ENCODE assay signal across 1 cellular context in the genomic region with DNA sequence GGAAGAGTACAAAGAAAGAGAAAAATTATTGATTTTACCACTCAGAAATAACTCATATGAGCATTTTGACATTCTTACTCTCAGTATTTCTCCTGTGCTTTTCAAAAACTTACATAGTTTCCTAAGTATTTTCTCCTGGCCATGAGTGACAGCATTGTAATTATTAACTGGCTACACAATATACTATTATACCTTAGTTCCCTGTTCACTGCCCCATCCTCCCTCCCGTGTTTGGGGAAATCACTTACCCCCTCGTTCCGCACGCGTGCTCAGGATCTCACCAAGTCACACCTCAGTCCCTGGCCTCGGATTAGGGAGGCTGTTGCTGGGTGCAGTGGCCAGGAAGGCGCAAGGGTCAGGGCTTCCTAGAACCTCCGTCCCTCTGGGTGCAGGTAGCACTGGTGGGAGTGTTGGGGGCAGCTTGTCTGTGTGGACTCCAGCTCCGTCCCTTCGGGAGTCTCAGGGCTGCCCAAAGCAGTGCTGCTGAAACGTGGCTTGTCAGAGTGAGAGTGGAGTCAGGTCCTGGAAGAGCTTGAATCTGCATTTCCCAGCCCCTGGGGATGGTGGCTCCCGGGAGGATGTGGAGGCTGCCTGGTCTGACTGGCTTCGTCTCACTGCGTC.
TF ChIP-seq lines count a peak whose summit lies in the region.

No MANE protein-coding gene starts in this region.

TF ChIP-seq in HepG2, 621 proteins besides CTCF, POLR2A, EP300 and RAD21:
- TF ChIP-seq ZBTB7A (CRISPR knock-in tag; IDR thresholded peaks at IDR 0.05) = no peak
- TF ChIP-seq AGO2 (optimal IDR thresholded peaks at IDR 0.05; ENCODE audit: low read depth, low read length) = peak; percentile 53
- no peak for TF ChIP-seq ZNF720 (CRISPR knock-in tag; IDR thresholded peaks at IDR 0.05)
- no peak for TF ChIP-seq FIP1L1 (IDR thresholded peaks at IDR 0.05; ENCODE audit: borderline replicate concordance, insufficient read depth, low read depth, low read length)
- 0 out of 2 replicates have a peak, but pooled peaks have one; percentile 29 for TF ChIP-seq POLR2G (IDR thresholded peaks at IDR 0.05; ENCODE audit: low read depth, low read length)
- TF ChIP-seq MAZ (IDR thresholded peaks at IDR 0.05; ENCODE audit: borderline replicate concordance, low read depth, low read length) = no peak
- no peak for TF ChIP-seq MAZ (CRISPR knock-in tag; IDR thresholded peaks at IDR 0.05; ENCODE audit: low read depth)
- TF ChIP-seq, protein P1, sequence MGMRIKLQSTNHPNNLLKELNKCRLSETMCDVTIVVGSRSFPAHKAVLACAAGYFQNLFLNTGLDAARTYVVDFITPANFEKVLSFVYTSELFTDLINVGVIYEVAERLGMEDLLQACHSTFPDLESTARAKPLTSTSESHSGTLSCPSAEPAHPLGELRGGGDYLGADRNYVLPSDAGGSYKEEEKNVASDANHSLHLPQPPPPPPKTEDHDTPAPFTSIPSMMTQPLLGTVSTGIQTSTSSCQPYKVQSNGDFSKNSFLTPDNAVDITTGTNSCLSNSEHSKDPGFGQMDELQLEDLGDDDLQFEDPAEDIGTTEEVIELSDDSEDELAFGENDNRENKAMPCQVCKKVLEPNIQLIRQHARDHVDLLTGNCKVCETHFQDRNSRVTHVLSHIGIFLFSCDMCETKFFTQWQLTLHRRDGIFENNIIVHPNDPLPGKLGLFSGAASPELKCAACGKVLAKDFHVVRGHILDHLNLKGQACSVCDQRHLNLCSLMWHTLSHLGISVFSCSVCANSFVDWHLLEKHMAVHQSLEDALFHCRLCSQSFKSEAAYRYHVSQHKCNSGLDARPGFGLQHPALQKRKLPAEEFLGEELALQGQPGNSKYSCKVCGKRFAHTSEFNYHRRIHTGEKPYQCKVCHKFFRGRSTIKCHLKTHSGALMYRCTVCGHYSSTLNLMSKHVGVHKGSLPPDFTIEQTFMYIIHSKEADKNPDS (CRISPR knock-in tag; IDR thresholded peaks at IDR 0.05) = no peak
- 0 out of 2 replicates have a peak, but pooled peaks have one; percentile 26 for TF ChIP-seq ZNF501 (CRISPR knock-in tag; IDR thresholded peaks at IDR 0.05)
- TF ChIP-seq CREB1 (IDR thresholded peaks at IDR 0.05) = no peak
- no peak for TF ChIP-seq CREB1 (CRISPR knock-in tag; IDR thresholded peaks at IDR 0.05)
- TF ChIP-seq ZNF746 (CRISPR knock-in tag; IDR thresholded peaks at IDR 0.05) = no peak
- TF ChIP-seq, protein P2, sequence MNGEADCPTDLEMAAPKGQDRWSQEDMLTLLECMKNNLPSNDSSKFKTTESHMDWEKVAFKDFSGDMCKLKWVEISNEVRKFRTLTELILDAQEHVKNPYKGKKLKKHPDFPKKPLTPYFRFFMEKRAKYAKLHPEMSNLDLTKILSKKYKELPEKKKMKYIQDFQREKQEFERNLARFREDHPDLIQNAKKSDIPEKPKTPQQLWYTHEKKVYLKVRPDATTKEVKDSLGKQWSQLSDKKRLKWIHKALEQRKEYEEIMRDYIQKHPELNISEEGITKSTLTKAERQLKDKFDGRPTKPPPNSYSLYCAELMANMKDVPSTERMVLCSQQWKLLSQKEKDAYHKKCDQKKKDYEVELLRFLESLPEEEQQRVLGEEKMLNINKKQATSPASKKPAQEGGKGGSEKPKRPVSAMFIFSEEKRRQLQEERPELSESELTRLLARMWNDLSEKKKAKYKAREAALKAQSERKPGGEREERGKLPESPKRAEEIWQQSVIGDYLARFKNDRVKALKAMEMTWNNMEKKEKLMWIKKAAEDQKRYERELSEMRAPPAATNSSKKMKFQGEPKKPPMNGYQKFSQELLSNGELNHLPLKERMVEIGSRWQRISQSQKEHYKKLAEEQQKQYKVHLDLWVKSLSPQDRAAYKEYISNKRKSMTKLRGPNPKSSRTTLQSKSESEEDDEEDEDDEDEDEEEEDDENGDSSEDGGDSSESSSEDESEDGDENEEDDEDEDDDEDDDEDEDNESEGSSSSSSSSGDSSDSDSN (CRISPR knock-in tag; IDR thresholded peaks at IDR 0.05) = no peak
- TF ChIP-seq, protein P3, sequence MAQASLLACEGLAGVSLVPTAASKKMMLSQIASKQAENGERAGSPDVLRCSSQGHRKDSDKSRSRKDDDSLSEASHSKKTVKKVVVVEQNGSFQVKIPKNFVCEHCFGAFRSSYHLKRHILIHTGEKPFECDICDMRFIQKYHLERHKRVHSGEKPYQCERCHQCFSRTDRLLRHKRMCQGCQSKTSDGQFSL (CRISPR knock-in tag; IDR thresholded peaks at IDR 0.05) = no peak
- TF ChIP-seq ZNF451 (CRISPR knock-in tag; IDR thresholded peaks at IDR 0.05) = no peak
- TF ChIP-seq ZNF30 (CRISPR knock-in tag; IDR thresholded peaks at IDR 0.05) = no peak
- TF ChIP-seq ZC3H13 (CRISPR knock-in tag; IDR thresholded peaks at IDR 0.05) = no peak
- TF ChIP-seq FOXK2 (IDR thresholded peaks at IDR 0.05) = no peak
- TF ChIP-seq ZNF225 (CRISPR knock-in tag; IDR thresholded peaks at IDR 0.05) = no peak
- TF ChIP-seq, protein P4, sequence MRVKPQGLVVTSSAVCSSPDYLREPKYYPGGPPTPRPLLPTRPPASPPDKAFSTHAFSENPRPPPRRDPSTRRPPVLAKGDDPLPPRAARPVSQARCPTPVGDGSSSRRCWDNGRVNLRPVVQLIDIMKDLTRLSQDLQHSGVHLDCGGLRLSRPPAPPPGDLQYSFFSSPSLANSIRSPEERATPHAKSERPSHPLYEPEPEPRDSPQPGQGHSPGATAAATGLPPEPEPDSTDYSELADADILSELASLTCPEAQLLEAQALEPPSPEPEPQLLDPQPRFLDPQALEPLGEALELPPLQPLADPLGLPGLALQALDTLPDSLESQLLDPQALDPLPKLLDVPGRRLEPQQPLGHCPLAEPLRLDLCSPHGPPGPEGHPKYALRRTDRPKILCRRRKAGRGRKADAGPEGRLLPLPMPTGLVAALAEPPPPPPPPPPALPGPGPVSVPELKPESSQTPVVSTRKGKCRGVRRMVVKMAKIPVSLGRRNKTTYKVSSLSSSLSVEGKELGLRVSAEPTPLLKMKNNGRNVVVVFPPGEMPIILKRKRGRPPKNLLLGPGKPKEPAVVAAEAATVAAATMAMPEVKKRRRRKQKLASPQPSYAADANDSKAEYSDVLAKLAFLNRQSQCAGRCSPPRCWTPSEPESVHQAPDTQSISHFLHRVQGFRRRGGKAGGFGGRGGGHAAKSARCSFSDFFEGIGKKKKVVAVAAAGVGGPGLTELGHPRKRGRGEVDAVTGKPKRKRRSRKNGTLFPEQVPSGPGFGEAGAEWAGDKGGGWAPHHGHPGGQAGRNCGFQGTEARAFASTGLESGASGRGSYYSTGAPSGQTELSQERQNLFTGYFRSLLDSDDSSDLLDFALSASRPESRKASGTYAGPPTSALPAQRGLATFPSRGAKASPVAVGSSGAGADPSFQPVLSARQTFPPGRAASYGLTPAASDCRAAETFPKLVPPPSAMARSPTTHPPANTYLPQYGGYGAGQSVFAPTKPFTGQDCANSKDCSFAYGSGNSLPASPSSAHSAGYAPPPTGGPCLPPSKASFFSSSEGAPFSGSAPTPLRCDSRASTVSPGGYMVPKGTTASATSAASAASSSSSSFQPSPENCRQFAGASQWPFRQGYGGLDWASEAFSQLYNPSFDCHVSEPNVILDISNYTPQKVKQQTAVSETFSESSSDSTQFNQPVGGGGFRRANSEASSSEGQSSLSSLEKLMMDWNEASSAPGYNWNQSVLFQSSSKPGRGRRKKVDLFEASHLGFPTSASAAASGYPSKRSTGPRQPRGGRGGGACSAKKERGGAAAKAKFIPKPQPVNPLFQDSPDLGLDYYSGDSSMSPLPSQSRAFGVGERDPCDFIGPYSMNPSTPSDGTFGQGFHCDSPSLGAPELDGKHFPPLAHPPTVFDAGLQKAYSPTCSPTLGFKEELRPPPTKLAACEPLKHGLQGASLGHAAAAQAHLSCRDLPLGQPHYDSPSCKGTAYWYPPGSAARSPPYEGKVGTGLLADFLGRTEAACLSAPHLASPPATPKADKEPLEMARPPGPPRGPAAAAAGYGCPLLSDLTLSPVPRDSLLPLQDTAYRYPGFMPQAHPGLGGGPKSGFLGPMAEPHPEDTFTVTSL (CRISPR knock-in tag; IDR thresholded peaks at IDR 0.05; ENCODE audit: borderline replicate concordance) = no peak
- 0 out of 2 replicates have a peak, but pooled peaks have one; percentile 47 for TF ChIP-seq PCBP1 (IDR thresholded peaks at IDR 0.05; ENCODE audit: borderline replicate concordance, low read depth, low read length)
- TF ChIP-seq ZNF766 (CRISPR knock-in tag; IDR thresholded peaks at IDR 0.05; ENCODE audit: borderline replicate concordance) = no peak
- peak; percentile 69 for TF ChIP-seq RBM22 (optimal IDR thresholded peaks at IDR 0.05; ENCODE audit: low read length)
- TF ChIP-seq ZNF841 (CRISPR knock-in tag; IDR thresholded peaks at IDR 0.05; ENCODE audit: borderline replicate concordance) = no peak
- TF ChIP-seq JUND (CRISPR knock-in tag; IDR thresholded peaks at IDR 0.05) = no peak
- TF ChIP-seq, protein P5, sequence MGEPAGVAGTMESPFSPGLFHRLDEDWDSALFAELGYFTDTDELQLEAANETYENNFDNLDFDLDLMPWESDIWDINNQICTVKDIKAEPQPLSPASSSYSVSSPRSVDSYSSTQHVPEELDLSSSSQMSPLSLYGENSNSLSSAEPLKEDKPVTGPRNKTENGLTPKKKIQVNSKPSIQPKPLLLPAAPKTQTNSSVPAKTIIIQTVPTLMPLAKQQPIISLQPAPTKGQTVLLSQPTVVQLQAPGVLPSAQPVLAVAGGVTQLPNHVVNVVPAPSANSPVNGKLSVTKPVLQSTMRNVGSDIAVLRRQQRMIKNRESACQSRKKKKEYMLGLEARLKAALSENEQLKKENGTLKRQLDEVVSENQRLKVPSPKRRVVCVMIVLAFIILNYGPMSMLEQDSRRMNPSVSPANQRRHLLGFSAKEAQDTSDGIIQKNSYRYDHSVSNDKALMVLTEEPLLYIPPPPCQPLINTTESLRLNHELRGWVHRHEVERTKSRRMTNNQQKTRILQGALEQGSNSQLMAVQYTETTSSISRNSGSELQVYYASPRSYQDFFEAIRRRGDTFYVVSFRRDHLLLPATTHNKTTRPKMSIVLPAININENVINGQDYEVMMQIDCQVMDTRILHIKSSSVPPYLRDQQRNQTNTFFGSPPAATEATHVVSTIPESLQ (CRISPR knock-in tag; conservative IDR thresholded peaks at IDR 0.05) = no peak
- TF ChIP-seq XRCC5 (optimal IDR thresholded peaks at IDR 0.05; ENCODE audit: low read length) = no peak
- TF ChIP-seq, protein P6, sequence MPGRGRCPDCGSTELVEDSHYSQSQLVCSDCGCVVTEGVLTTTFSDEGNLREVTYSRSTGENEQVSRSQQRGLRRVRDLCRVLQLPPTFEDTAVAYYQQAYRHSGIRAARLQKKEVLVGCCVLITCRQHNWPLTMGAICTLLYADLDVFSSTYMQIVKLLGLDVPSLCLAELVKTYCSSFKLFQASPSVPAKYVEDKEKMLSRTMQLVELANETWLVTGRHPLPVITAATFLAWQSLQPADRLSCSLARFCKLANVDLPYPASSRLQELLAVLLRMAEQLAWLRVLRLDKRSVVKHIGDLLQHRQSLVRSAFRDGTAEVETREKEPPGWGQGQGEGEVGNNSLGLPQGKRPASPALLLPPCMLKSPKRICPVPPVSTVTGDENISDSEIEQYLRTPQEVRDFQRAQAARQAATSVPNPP (CRISPR knock-in tag; IDR thresholded peaks at IDR 0.05) = no peak
- TF ChIP-seq, protein P7, sequence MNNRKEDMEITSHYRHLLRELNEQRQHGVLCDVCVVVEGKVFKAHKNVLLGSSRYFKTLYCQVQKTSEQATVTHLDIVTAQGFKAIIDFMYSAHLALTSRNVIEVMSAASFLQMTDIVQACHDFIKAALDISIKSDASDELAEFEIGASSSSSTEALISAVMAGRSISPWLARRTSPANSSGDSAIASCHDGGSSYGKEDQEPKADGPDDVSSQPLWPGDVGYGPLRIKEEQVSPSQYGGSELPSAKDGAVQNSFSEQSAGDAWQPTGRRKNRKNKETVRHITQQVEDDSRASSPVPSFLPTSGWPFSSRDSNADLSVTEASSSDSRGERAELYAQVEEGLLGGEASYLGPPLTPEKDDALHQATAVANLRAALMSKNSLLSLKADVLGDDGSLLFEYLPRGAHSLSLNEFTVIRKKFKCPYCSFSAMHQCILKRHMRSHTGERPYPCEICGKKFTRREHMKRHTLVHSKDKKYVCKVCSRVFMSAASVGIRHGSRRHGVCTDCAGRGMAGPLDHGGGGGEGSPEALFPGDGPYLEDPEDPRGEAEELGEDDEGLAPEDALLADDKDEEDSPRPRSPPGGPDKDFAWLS (CRISPR knock-in tag; IDR thresholded peaks at IDR 0.05; ENCODE audit: borderline replicate concordance) = no peak
- TF ChIP-seq, protein P8, sequence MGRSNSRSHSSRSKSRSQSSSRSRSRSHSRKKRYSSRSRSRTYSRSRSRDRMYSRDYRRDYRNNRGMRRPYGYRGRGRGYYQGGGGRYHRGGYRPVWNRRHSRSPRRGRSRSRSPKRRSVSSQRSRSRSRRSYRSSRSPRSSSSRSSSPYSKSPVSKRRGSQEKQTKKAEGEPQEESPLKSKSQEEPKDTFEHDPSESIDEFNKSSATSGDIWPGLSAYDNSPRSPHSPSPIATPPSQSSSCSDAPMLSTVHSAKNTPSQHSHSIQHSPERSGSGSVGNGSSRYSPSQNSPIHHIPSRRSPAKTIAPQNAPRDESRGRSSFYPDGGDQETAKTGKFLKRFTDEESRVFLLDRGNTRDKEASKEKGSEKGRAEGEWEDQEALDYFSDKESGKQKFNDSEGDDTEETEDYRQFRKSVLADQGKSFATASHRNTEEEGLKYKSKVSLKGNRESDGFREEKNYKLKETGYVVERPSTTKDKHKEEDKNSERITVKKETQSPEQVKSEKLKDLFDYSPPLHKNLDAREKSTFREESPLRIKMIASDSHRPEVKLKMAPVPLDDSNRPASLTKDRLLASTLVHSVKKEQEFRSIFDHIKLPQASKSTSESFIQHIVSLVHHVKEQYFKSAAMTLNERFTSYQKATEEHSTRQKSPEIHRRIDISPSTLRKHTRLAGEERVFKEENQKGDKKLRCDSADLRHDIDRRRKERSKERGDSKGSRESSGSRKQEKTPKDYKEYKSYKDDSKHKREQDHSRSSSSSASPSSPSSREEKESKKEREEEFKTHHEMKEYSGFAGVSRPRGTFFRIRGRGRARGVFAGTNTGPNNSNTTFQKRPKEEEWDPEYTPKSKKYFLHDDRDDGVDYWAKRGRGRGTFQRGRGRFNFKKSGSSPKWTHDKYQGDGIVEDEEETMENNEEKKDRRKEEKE (IDR thresholded peaks at IDR 0.05) = no peak
- TF ChIP-seq, protein P9, sequence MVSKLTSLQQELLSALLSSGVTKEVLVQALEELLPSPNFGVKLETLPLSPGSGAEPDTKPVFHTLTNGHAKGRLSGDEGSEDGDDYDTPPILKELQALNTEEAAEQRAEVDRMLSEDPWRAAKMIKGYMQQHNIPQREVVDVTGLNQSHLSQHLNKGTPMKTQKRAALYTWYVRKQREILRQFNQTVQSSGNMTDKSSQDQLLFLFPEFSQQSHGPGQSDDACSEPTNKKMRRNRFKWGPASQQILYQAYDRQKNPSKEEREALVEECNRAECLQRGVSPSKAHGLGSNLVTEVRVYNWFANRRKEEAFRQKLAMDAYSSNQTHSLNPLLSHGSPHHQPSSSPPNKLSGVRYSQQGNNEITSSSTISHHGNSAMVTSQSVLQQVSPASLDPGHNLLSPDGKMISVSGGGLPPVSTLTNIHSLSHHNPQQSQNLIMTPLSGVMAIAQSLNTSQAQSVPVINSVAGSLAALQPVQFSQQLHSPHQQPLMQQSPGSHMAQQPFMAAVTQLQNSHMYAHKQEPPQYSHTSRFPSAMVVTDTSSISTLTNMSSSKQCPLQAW (CRISPR knock-in tag; IDR thresholded peaks at IDR 0.05) = no peak
TF ChIP-seq in HepG2: peak in this region for 5.
